21 cellular contexts compared by ENCODE assay signal in genomic region chr16:75121949-75122568, GRCh38. TPM values are rescaled to one million over a fixed set of nuclear protein-coding genes. Genes with fewer than 3 reads are reported as not detected.
DNase-seq lines count a peak whose midpoint lies in the region; ATAC-seq, FAIRE-seq and TF ChIP-seq lines count a peak whose summit lies in the region.
"Had no signal": no experiment of that assay in that cellular context is flagged by ENCODE, and none has a peak within 500 bp of the region (broad histone marks: within the 10 kb centered on the region; RNA-seq: fewer than 3 reads in every experiment).

No MANE protein-coding gene starts in this region.

- H4K20me1 ChIP-seq in H1 (replicated peaks in 1 of 2; ENCODE audit: control insufficient read depth in 1 of 2, insufficient read depth in 2 of 2, low read length in 2 of 2): no peaks in the 10 kb centered on the region

- H2AFZ ChIP-seq in H1 (ENCODE audit: low read length): no peak overlapping the region
- H2AFZ ChIP-seq: GM23248 had no signal

- no peak overlapping the region for H3K18ac ChIP-seq in H1 (ENCODE audit: extremely low read depth, low read length)

- no peak for TF ChIP-seq CTCF in H1 (IDR thresholded peaks at IDR 0.05; ENCODE audit: control extremely low read depth in 1 of 3, insufficient read depth in 1 of 3, low read depth in 1 of 3, low read length in 3 of 3)
- TF ChIP-seq CTCF in upper lobe of left lung (IDR thresholded peaks at IDR 0.05): no peak

- H3K9ac ChIP-seq in H1 (replicated peaks in 1 of 4; ENCODE audit: extremely low read depth in 1 of 4, low read depth in 3 of 4, low read length in 3 of 4): no peak overlapping the region
- H3K9ac ChIP-seq: GM23248 had no signal

- POLR2A ChIA-PET in H1 (lab: Charles Lee; ENCODE audit: partially characterized antibody): interaction anchor here (0.9 to 5.7 kb wide), 5 partner anchors 9 to 124 kb away, joined by 3 to 37 read pairs (median 3); partner anchors contain the start of gene ZNRF1

- H3K23ac ChIP-seq in H1 (ENCODE audit: insufficient read length): no peak overlapping the region

- H3K4me3 ChIP-seq in H1 (ENCODE audit: extremely low read depth in 1 of 4, insufficient read depth in 2 of 4, low read depth in 3 of 4, low read length in 4 of 4) (no peak overlapping the region), upper lobe of left lung (no peak overlapping the region)
- H3K4me3 ChIP-seq: GM23248 had no signal

- H3K27ac ChIP-seq in H1 (ENCODE audit: low read depth, low read length) (no peak overlapping the region), upper lobe of left lung (no peak overlapping the region)
- H3K27ac ChIP-seq: 22Rv1, GM23248 had no signal

- no peaks in the 10 kb centered on the region for H3K36me3 ChIP-seq in H1 (ENCODE audit: control insufficient read depth in 2 of 4, insufficient read depth in 4 of 4, low read length in 3 of 4)
- H3K36me3 ChIP-seq in upper lobe of left lung: no peaks in the 10 kb centered on the region

- H4K91ac ChIP-seq in H1 (replicated peaks; ENCODE audit: insufficient read length, low read length): no peak overlapping the region

- WGBS in H1 (ENCODE audit: extremely low coverage in 1 of 2, insufficient coverage in 1 of 2, insufficient read length in 1 of 2, insufficient replicate concordance in 2 of 2, low coverage in 1 of 2, low lambda C conversion rate in 2 of 2, missing lambda C conversion rate in 1 of 2), 2 experiments: 85% methylated on average over 6 of the region's 6 CpGs; no CpG with 5 or more reads in 1 of the 2 experiments
- WGBS in upper lobe of left lung, 2 donors: 92 to 98% methylated on average over 6 of the region's 6 CpGs

- CTCF ChIA-PET in H1 (lab: Charles Lee; ENCODE audit: partially characterized antibody): interaction anchor here (1.0 to 16.3 kb wide), 12 partner anchors 9 to 260 kb away, joined by 3 to 171 read pairs (median 4); partner anchors contain the start of gene ZNRF1

- TF ChIP-seq EP300 in H1 (IDR thresholded peaks at IDR 0.05; ENCODE audit: borderline replicate concordance in 1 of 2, low read depth in 2 of 2, low read length in 2 of 2) (no peak), upper lobe of left lung (IDR thresholded peaks at IDR 0.05) (no peak)

- peak; percentile 28 for DNase-seq in DMS53 (lab: John Stamatoyannopoulos, UW)
- DNase-seq in DMS53 treated with DMSO at 0.1 percent for 48 hours (lab: John Stamatoyannopoulos, UW; ENCODE audit: unreplicated experiment): no peak
- DNase-seq in H1 (ENCODE audit: low read depth in 1 of 2, low spot score in 2 of 2): no peak
- DNase-seq in islet precursor cell: peak; percentile 67
- no peak for DNase-seq in EL
- no peak for DNase-seq in upper lobe of left lung
- DNase-seq in NCI-H446 treated with DMSO at 0.1 percent for 48 hours (lab: John Stamatoyannopoulos, UW): no peak
- DNase-seq: CD8-positive, alpha-beta T cell; COR-L47; DMS79; GM23248; H7; HFFc6; Kasumi-1 had no signal

- H2AK5ac ChIP-seq in H1 (ENCODE audit: low read depth, low read length): no peak overlapping the region; the same call in 1 of the 2 replicates

- H2BK15ac ChIP-seq in H1 (ENCODE audit: low read length): no peak overlapping the region

- H3K23me2 ChIP-seq in H1 (ENCODE audit: low read depth, low read length): no peaks in the 10 kb centered on the region

- no peak overlapping the region for H2BK20ac ChIP-seq in H1 (ENCODE audit: low read length)

- TF ChIP-seq RAD21 in H1 (IDR thresholded peaks at IDR 0.05 in 1 of 2, conservative IDR thresholded peaks at IDR 0.05 in 1 of 2; ENCODE audit: low read depth in 2 of 2, low read length in 2 of 2): no peak

- no peak overlapping the region for H3K4ac ChIP-seq in H1 (replicated peaks; ENCODE audit: insufficient read length, low read depth, low read length)

- peaks cover 4 to 9% (median 6%) of the 10 kb centered on the region in 4 experiments; a peak in 6 of 7 replicates for H3K4me1 ChIP-seq in H1 (replicated peaks in 1 of 4; ENCODE audit: control insufficient read depth in 3 of 4, insufficient read depth in 4 of 4, low read length in 3 of 4)
- peaks cover 0 to 1% (median 0%) of the 10 kb centered on the region in 4 donors for H3K4me1 ChIP-seq in upper lobe of left lung

- no peak for FAIRE-seq in H1 (lab: Jason Lieb, UNC)
- FAIRE-seq: D721Med, G401.6, GM12892 had no signal

- no peak overlapping the region for H2BK12ac ChIP-seq in H1 (ENCODE audit: low read depth, low read length)

- no peak overlapping the region for H4K5ac ChIP-seq in H1 (ENCODE audit: insufficient read length, low read depth, low read length)

- no peak overlapping the region for H3K14ac ChIP-seq in H1 (ENCODE audit: insufficient read length)

- no peak overlapping the region for H4K8ac ChIP-seq in H1 (ENCODE audit: extremely low read depth, insufficient read depth, low read length)

- no peaks in the 10 kb centered on the region for H3K79me1 ChIP-seq in H1 (ENCODE audit: low read depth, low read length)

- H3K79me2 ChIP-seq in H1 (ENCODE audit: control insufficient read depth in 1 of 2, insufficient read depth in 2 of 2, low read length in 2 of 2): no peaks in the 10 kb centered on the region

- peak overlapping the region; percentile 4; the same call in 1 of the 2 replicates for H2BK5ac ChIP-seq in H1 (ENCODE audit: low read depth, low read length)

- ATAC-seq in GM18498 (IDR thresholded peaks at IDR 0.05; ENCODE audit: unreplicated experiment): no peak
- no peak for ATAC-seq in upper lobe of left lung (ENCODE audit: low FRiP score in 2 of 2)
- ATAC-seq: CD8-positive, alpha-beta T cell had no signal

- H3K56ac ChIP-seq in H1 (replicated peaks; ENCODE audit: insufficient read length, low read depth, low read length): no peak overlapping the region

- TF ChIP-seq POLR2A in H1 (IDR thresholded peaks at IDR 0.05; ENCODE audit: control extremely low read depth in 1 of 2, low read depth in 2 of 2, low read length in 2 of 2) (no peak), upper lobe of left lung (IDR thresholded peaks at IDR 0.05) (no peak)

- H3K27me3 ChIP-seq in H1 (replicated peaks in 1 of 4; ENCODE audit: control insufficient read depth in 3 of 4, extremely low read depth in 1 of 4, insufficient read depth in 3 of 4, low read length in 3 of 4): no peaks in the 10 kb centered on the region
- no peaks in the 10 kb centered on the region for H3K27me3 ChIP-seq in upper lobe of left lung

- H3K9me3 ChIP-seq in H1 (ENCODE audit: insufficient read depth in 2 of 2, low read depth in 1 of 2, low read length in 1 of 2) (peaks cover under 1 to 4% of the 10 kb centered on the region in 2 experiments; a peak in 2 of 4 replicates), upper lobe of left lung (peaks cover 5 to 18% (median 6%) of the 10 kb centered on the region in 4 donors)

- no peak overlapping the region for H3K4me2 ChIP-seq in H1 (ENCODE audit: insufficient read depth in 1 of 2, low read depth in 2 of 2, low read length in 2 of 2)

- no peak overlapping the region for H2BK120ac ChIP-seq in H1 (replicated peaks; ENCODE audit: low read depth, low read length)

TF ChIP-seq in H1, 55 proteins besides CTCF, POLR2A, EP300 and RAD21:
- no peak for TF ChIP-seq RBBP5 (IDR thresholded peaks at IDR 0.05; ENCODE audit: borderline replicate concordance, low read depth, low read length)
- 0 out of 2 replicates have a peak, but pooled peaks have one; percentile 20 for TF ChIP-seq MAFK (IDR thresholded peaks at IDR 0.05; ENCODE audit: low read depth, low read length)

RNA-seq across cellular contexts. Expression of gene LDHD, which starts 5.5 kb away (rescaled TPM):
- total RNA-seq in H1 (2021; fragmentation: NEBNext Ultra II Directional; extraction: Animal tissue kit (Norgen Biotek cat#: 25700)): 14.7 and 14.9 TPM in 2 replicates
- 18.2 and 43.1 TPM in 2 replicates for polyA plus RNA-seq in H1 (2011; rRNA removed)
- polyA plus RNA-seq in H1 (2011; cell fraction: cytosol; rRNA removed): 35.2 TPM
- 71.5 TPM for polyA plus RNA-seq in H1 (2011; cell fraction: nucleus; rRNA removed)
- polyA plus RNA-seq in H1 (2012, experiment 1 of 2): 7.7 to 14.3 TPM (median 11.1 TPM) in 4 replicates
- 8.7 TPM for polyA plus RNA-seq in H1 (2012, experiment 2 of 2)
- polyA plus RNA-seq in H1 (2013, experiment 1 of 2): 1.8 TPM
- polyA plus RNA-seq in H1 (2013, experiment 2 of 2): 1.2 TPM
- polyA minus RNA-seq in H1 (2011; rRNA and poly(A)+ RNA removed): 6.8 and 8.6 TPM in 2 replicates
- polyA minus RNA-seq in H1 (2011; cell fraction: cytosol; rRNA and poly(A)+ RNA removed): 18.0 TPM
- 38.5 TPM for polyA minus RNA-seq in H1 (2011; cell fraction: nucleus; rRNA and poly(A)+ RNA removed)
- total RNA-seq in upper lobe of left lung: 10 to 100 TPM in 5 of 6 donors, 1 to 10 TPM in 1; 7.8 to 35.6 (median 16.8) TPM
- total RNA-seq: A673; CD8-positive, alpha-beta T cell; HT1080 had no signal

RNA-seq across cellular contexts. Expression of gene ZFP1, which starts 26.3 kb away (rescaled TPM):
- total RNA-seq in H1 (2021; fragmentation: NEBNext Ultra II Directional; extraction: Animal tissue kit (Norgen Biotek cat#: 25700)): 11.2 and 12.2 TPM in 2 replicates
- polyA plus RNA-seq in H1 (2011; rRNA removed): 2.2 and 4.0 TPM in 2 replicates
- polyA plus RNA-seq in H1 (2011; cell fraction: cytosol; rRNA removed): 4.0 TPM
- polyA plus RNA-seq in H1 (2011; cell fraction: nucleus; rRNA removed): 4.3 TPM
- 5.4 to 6.7 TPM (median 5.6 TPM) in 4 replicates for polyA plus RNA-seq in H1 (2012, experiment 1 of 2)
- 0.64 TPM for polyA plus RNA-seq in H1 (2012, experiment 2 of 2)
- 5.5 TPM for polyA plus RNA-seq in H1 (2013, experiment 1 of 2)
- 5.5 TPM for polyA plus RNA-seq in H1 (2013, experiment 2 of 2)
- 9.4 and 15.2 TPM in 2 replicates for polyA minus RNA-seq in H1 (2011; rRNA and poly(A)+ RNA removed)
- 12.6 TPM for polyA minus RNA-seq in H1 (2011; cell fraction: cytosol; rRNA and poly(A)+ RNA removed)
- polyA minus RNA-seq in H1 (2011; cell fraction: nucleus; rRNA and poly(A)+ RNA removed): 19.2 TPM
- total RNA-seq in upper lobe of left lung: 10 to 100 TPM in 1 of 6 donors, 1 to 10 TPM in 5; 4.2 to 10.8 (median 7.0) TPM

Comparison
In these comparisons a context has a peak if more than half of its experiments do, and no peak if none do; other contexts are left out.
1. DNase-seq: peak in DMS53 (single experiment) and islet precursor cell (single experiment); none in DMS53 treated with DMSO at 0.1 percent for 48 hours (single experiment), H1 (0 of 2), EL (single experiment), upper lobe of left lung (0 of 2) and NCI-H446 treated with DMSO at 0.1 percent for 48 hours (single experiment).